Comparison of ENCODE assay signal across 17 cellular contexts in genomic region chr12:46950116-46950515, GRCh38.
"Had no signal": no experiment of that assay in that cellular context is flagged by ENCODE, and none has a peak within 500 bp of the region (broad histone marks: within the 10 kb centered on the region; RNA-seq: fewer than 3 reads in every experiment).

No MANE protein-coding gene starts in this region.

- H3K4me3 ChIP-seq: ascending aorta, cardiac muscle cell, dorsolateral prefrontal cortex, gastroesophageal sphincter, heart right ventricle, ovary, sigmoid colon, spleen had no signal

- DNase-seq: activated CD4-positive, CD25-positive, alpha-beta regulatory T cell treated with anti-CD3 and anti-CD28 coated beads, Interleukin-2, amount 50 U/mL, for 72 hours; activated naive CD4-positive, alpha-beta T cell; activated naive CD8-positive, alpha-beta T cell treated with anti-CD3 and anti-CD28 coated beads, Interleukin-2, amount 10 ng/mL, durations not matched to agents 7 days and 5 days; activated T-cell treated with anti-CD3 and anti-CD28 coated beads for 4 hours; dorsolateral prefrontal cortex; endodermal cell; heart right ventricle; left colon; naive B cell; ovary; sigmoid colon; spleen; stimulated activated naive CD8-positive, alpha-beta T cell treated with anti-CD3 and anti-CD28 coated beads, Interleukin-15, amount 100 ng/mL, for 72 hours; T1000 had no signal
